Comparison of ENCODE assay signal across 8 cellular contexts in the genomic region with DNA sequence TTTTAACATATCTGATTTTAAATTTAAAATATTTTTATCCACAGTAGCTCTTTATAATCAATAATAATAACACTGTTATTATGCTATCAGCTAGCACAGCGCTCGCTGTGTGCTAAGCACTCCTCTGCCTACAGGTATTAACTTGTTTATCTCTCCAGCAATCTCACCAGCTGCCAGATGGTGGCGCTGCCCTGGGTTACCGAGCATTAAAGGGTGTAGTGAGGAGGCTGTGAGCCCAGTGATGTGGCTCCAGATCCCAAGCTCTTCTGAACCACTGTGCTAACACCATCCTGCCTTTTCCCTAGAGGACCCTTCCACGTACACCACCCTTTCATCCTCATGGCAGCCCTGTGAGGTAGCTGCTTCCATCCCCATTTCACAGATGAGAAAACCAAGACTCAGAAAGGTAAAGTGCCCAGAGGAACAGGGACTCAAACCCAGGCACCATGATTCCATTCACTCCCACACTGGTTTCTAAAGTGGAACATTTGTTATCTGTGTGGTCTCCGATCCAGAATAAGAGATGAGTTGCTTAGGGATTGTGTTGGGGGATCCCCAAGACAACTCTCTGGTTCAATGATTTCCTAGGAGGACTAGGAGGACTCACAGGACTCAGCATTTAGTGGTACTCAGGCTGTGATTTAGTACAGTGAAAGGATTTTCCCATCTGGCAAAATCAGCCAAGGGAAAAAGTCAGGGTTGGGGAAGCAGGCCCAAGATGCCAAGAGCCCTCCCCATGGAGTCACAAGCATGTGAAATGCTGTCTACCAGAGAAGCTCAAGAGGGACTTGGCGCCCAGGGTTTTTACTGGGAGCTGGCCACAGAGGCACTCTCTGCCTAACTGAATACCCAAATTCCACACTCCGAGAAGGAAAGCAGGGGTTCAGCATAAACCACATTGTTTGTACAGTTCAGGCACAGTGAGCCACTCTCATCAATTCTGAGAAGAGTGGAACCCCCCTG. TPM values are rescaled to one million over a fixed set of nuclear protein-coding genes. Genes with fewer than 3 reads are reported as not detected.
A peak's percentile ranks its signal among the peaks of the same experiment; 100 is the strongest.
DNase-seq lines count a peak whose midpoint lies in the region; ATAC-seq, FAIRE-seq and TF ChIP-seq lines count a peak whose summit lies in the region.

No MANE protein-coding gene starts in this region.

- peak; percentile 26; the same call in 1 of the 2 replicates for TF ChIP-seq RAD21 in Ishikawa (IDR thresholded peaks at IDR 0.05; ENCODE audit: low read depth)

- H3K27ac Mint-ChIP-seq in WTC11, result no peak overlapping the region

- POLR2A ChIA-PET in WTC11 (lab: Charles Lee), result interaction anchor here (0.5 to 0.6 kb wide), 2 partner anchors 228 to 326 kb away, joined by 6 to 7 read pairs; no protein-coding TSS in a partner anchor

- TF ChIP-seq CTCF in WTC11 (IDR thresholded peaks at IDR 0.05), result peak; percentile 88
- TF ChIP-seq CTCF in prostate gland (IDR thresholded peaks at IDR 0.05), result peak in 2 of 4 experiments; percentile 11 to 28

- WGBS in prostate gland, result 73% methylated on average over 8 of the region's 8 CpGs

- H3K4me1 ChIP-seq in prostate gland (replicated peaks), result no peaks in the 10 kb centered on the region

- no peak for TF ChIP-seq POLR2A in prostate gland (IDR thresholded peaks at IDR 0.05)

- H3K9me3 ChIP-seq in prostate gland, result no peaks in the 10 kb centered on the region

- CTCF ChIA-PET in WTC11 (lab: Charles Lee), result interaction anchor here (0.6 to 3.8 kb wide), 22 partner anchors 9 to 503 kb away, joined by 3 to 26 read pairs (median 5); partner anchors contain the start of genes ALDH1B1 and ANKRD18A

- TF ChIP-seq EP300 in Ishikawa (IDR thresholded peaks at IDR 0.05; ENCODE audit: borderline replicate concordance), result no peak

- intact Hi-C loops in prostate gland (cut with DNase I), result no loop called here

- DNase-seq in SKM-1 treated with dmso at 0.1 percent for 144 hours (lab: John Stamatoyannopoulos, UW; ENCODE audit: unreplicated experiment) (peak; percentile 41), SKM-1 (lab: John Stamatoyannopoulos, UW; ENCODE audit: unreplicated experiment) (no peak), WTC11 (ENCODE audit: low spot score) (peak; percentile 89), iPS-NIHi11 (ENCODE audit: low spot score) (peak; percentile 62), urothelium cell line (ENCODE audit: low spot score) (peak; percentile 49), prostate gland (ENCODE audit: low spot score) (no peak), LoVo (ENCODE audit: low spot score) (no peak)

- no peak overlapping the region for H3K4me3 Mint-ChIP-seq in WTC11

- FAIRE-seq in urothelium cell line (lab: Jason Lieb, UNC), result no peak

- no peak overlapping the region for H3K27ac ChIP-seq in prostate gland

- no peaks in the 10 kb centered on the region for H3K36me3 Mint-ChIP-seq in WTC11

- H3K4me3 ChIP-seq in prostate gland, result no peak overlapping the region

- peaks cover 3% of the 10 kb centered on the region; the same call in 1 of the 2 replicates for H3K27me3 Mint-ChIP-seq in WTC11 (ENCODE audit: low read depth)

- no peaks in the 10 kb centered on the region for H3K36me3 ChIP-seq in prostate gland

- H3K4me1 Mint-ChIP-seq in WTC11, result peaks cover 39% of the 10 kb centered on the region

- no peaks in the 10 kb centered on the region for H3K9me3 Mint-ChIP-seq in WTC11

- ATAC-seq in WTC11, result peak; percentile 79

- no peaks in the 10 kb centered on the region for H3K27me3 ChIP-seq in prostate gland (replicated peaks; ENCODE audit: insufficient read depth)

TF ChIP-seq in Ishikawa, 13 proteins besides CTCF, POLR2A, EP300 and RAD21:
- TF ChIP-seq TCF12 (IDR thresholded peaks at IDR 0.05; ENCODE audit: low read depth) (no peak), FOXM1 (IDR thresholded peaks at IDR 0.05; ENCODE audit: borderline replicate concordance, low read depth) (no peak), EGR1 (IDR thresholded peaks at IDR 0.05) (no peak), ZBTB7A (IDR thresholded peaks at IDR 0.05; ENCODE audit: low read depth) (no peak), TEAD4 (IDR thresholded peaks at IDR 0.05) (no peak), REST (IDR thresholded peaks at IDR 0.05; ENCODE audit: low read depth) (no peak), TAF1 (IDR thresholded peaks at IDR 0.05; ENCODE audit: low read depth) (no peak)

TF ChIP-seq in WTC11, 78 proteins besides CTCF, POLR2A, EP300 and RAD21:
- no peak for TF ChIP-seq ZNF396 (CRISPR knock-in tag; IDR thresholded peaks at IDR 0.05; ENCODE audit: borderline replicate concordance)
- no peak for TF ChIP-seq USF2 (CRISPR knock-in tag; IDR thresholded peaks at IDR 0.05)
- no peak for TF ChIP-seq ZNF423 (CRISPR knock-in tag; IDR thresholded peaks at IDR 0.05)
- TF ChIP-seq MYBL2 (CRISPR knock-in tag; IDR thresholded peaks at IDR 0.05), result no peak
- TF ChIP-seq ELF4 (CRISPR knock-in tag; IDR thresholded peaks at IDR 0.05; ENCODE audit: low read depth), result no peak
- TF ChIP-seq ZBTB21 (CRISPR knock-in tag; IDR thresholded peaks at IDR 0.05; ENCODE audit: borderline replicate concordance), result no peak
- no peak for TF ChIP-seq TP53 (CRISPR knock-in tag; IDR thresholded peaks at IDR 0.05)
- TF ChIP-seq, protein P1, sequence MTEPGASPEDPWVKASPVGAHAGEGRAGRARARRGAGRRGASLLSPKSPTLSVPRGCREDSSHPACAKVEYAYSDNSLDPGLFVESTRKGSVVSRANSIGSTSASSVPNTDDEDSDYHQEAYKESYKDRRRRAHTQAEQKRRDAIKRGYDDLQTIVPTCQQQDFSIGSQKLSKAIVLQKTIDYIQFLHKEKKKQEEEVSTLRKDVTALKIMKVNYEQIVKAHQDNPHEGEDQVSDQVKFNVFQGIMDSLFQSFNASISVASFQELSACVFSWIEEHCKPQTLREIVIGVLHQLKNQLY (CRISPR knock-in tag; IDR thresholded peaks at IDR 0.05), result no peak
- TF ChIP-seq, protein P2, sequence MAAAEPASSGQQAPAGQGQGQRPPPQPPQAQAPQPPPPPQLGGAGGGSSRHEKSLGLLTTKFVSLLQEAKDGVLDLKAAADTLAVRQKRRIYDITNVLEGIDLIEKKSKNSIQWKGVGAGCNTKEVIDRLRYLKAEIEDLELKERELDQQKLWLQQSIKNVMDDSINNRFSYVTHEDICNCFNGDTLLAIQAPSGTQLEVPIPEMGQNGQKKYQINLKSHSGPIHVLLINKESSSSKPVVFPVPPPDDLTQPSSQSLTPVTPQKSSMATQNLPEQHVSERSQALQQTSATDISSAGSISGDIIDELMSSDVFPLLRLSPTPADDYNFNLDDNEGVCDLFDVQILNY (CRISPR knock-in tag; IDR thresholded peaks at IDR 0.05), result no peak
- no peak for TF ChIP-seq KAT7 (CRISPR knock-in tag; IDR thresholded peaks at IDR 0.05; ENCODE audit: borderline replicate concordance)
- TF ChIP-seq FOXJ3 (CRISPR knock-in tag; IDR thresholded peaks at IDR 0.05; ENCODE audit: borderline replicate concordance), result no peak

RNA-seq across cellular contexts. Expression of gene IGFBPL1, which starts 7.0 kb away (rescaled TPM):
- total RNA-seq in WTC11 (2021) (36.7 to 44.9 TPM (median 42.6 TPM) in 3 replicates), prostate gland (10 to 100 TPM in 1 of 2 donors, under 1 TPM in 1; 0.32 to 14.3 TPM)

RNA-seq across cellular contexts. Expression of gene ALDH1B1, which starts 24.8 kb away (rescaled TPM):
- total RNA-seq in WTC11 (2021), result 55.5 to 64.6 TPM (median 61.4 TPM) in 3 replicates
- 10 to 100 TPM; 42.5 to 88.8 TPM for total RNA-seq in prostate gland

Comparison
In these comparisons a context has a peak if more than half of its experiments do, and no peak if none do; other contexts are left out.
1. DNase-seq: peak in SKM-1 treated with dmso at 0.1 percent for 144 hours (single experiment), WTC11 (single experiment), iPS-NIHi11 (single experiment) and urothelium cell line (single experiment); none in SKM-1 (single experiment), prostate gland (single experiment) and LoVo (single experiment).